ENCODE assay signal across 11 cellular contexts in the genomic region with DNA sequence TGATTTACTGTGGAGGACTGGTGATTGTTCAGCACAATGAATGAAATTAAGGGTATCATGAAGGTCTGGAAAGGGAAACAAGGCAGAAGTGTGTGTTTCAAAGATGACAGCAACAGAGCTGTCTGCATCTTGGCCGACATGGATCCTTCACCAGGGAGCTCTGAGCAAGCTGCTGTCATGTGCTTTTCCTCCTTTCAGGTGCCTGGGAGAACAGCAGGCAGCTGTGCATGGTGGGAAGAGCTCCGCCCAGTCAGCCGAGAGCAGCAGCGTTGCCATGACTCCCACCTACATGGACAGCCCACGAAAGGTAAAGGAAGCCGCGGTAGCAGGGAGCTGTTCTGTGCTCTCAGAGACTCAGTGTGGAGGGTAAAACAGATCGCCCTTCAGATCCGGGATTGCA.
DNase-seq lines count a peak whose midpoint lies in the region; ATAC-seq, FAIRE-seq and TF ChIP-seq lines count a peak whose summit lies in the region.
"Had no signal": no experiment of that assay in that cellular context is flagged by ENCODE, and none has a peak within 500 bp of the region (broad histone marks: within the 10 kb centered on the region; RNA-seq: fewer than 3 reads in every experiment).

No MANE protein-coding gene starts in this region.

- no peak for FAIRE-seq in H54 (lab: Jason Lieb, UNC)
- FAIRE-seq: TTC549 had no signal

- intact Hi-C loops in left colon (cut with DNase I, micrococcal nuclease), result no loop called here

- TF ChIP-seq POLR2A in H54 (IDR thresholded peaks at IDR 0.05; ENCODE audit: low read depth, low read length), result no peak

- peak; percentile 60 for DNase-seq in DMS79 (lab: John Stamatoyannopoulos, UW)
- peak; percentile 79 to 89 for DNase-seq in NCI-H2081 (lab: John Stamatoyannopoulos, UW)
- DNase-seq in amniotic epithelial cell (ENCODE audit: low read depth), result peak; percentile 34
- DNase-seq in left colon, result peak; percentile 27 to 28
- no peak for DNase-seq in NCI-H1694 (lab: John Stamatoyannopoulos, UW)
- DNase-seq in activated effector memory CD4-positive, alpha-beta T cell treated with Interleukin-2 at 50 U/mL for 16 hours, result no peak
- DNase-seq in H54 (ENCODE audit: insufficient read length, low spot score), result no peak
- DNase-seq: naive B cell; stimulated activated CD4-positive, alpha-beta T cell treated with anti-CD3 and anti-CD28 coated beads, Interleukin-4, amount 100 ng/mL, for 1 hour had no signal

- ATAC-seq in left colon, result peak; percentile 87
- no peak for ATAC-seq in HG03439 (IDR thresholded peaks at IDR 0.05; ENCODE audit: unreplicated experiment)

Comparison
In these comparisons a context has a peak if more than half of its experiments do, and no peak if none do; other contexts are left out.
1. DNase-seq: peak in DMS79 (single experiment), NCI-H2081 (2 of 2), amniotic epithelial cell (single experiment) and left colon (2 of 2); none in NCI-H1694 (single experiment), activated effector memory CD4-positive, alpha-beta T cell treated with Interleukin-2 at 50 U/mL for 16 hours (single experiment) and H54 (single experiment).